ENCODE assay signal across 32 cellular contexts in the genomic region with DNA sequence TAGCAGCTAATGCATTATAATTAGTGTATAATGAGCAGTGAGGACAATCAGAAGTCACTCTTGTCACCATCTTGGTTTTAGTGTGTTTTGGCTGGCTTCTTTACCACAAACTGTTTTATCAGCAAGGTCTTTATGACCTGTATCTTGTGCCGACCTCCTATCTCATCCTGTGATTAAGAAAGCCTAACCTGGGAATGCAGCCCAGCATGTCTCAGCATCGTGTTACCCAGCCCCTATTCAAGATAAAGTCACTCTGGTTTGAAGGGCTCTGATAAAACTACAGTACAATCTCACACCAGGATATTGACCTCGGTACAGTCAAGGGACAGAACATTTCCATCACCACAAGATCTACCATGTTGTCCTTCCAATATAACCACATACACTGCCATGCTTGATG.
"Had no signal": no experiment of that assay in that cellular context is flagged by ENCODE, and none has a peak within 500 bp of the region (broad histone marks: within the 10 kb centered on the region; RNA-seq: fewer than 3 reads in every experiment).

No MANE protein-coding gene starts in this region.

- H3K4me3 ChIP-seq: adrenal gland, ascending aorta, cardiac muscle cell had no signal

- DNase-seq: activated B cell treated with CpG ODN at 0.5 μM for 24 hours; activated CD4-positive, alpha-beta memory T cell treated with anti-CD3 and anti-CD28 coated beads for 36 hours; activated CD4-positive, alpha-beta T cell treated with anti-CD3 and anti-CD28 coated beads for 4 hours; activated CD4-positive, alpha-beta T cell treated with anti-CD3 and anti-CD28 coated beads, Interleukin-2, amount 10 ng/mL, durations not matched to agents 24 days and 14 days; activated CD4-positive, alpha-beta T cell treated with anti-CD3 and anti-CD28 coated beads, Interleukin-2, amount 50 U/mL, for 1 hour; activated CD4-positive, alpha-beta T cell treated with anti-CD3 and anti-CD28 coated beads, Interleukin-2, amount 50 U/mL, for 4 hours; activated CD4-positive, CD25-positive, alpha-beta regulatory T cell treated with anti-CD3 and anti-CD28 coated beads, Interleukin-2, amount 50 U/mL, for 72 hours; activated CD8-positive, alpha-beta memory T cell treated with anti-CD3 and anti-CD28 coated beads, Interleukin-2, amount 50 U/mL, for 4 hours; activated CD8-positive, alpha-beta T cell treated with anti-CD3 and anti-CD28 coated beads for 36 hours; activated effector memory CD4-positive, alpha-beta T cell treated with anti-CD3 and anti-CD28 coated beads, Interleukin-2, amount 50 U/mL, for 16 hours; activated gamma-delta T cell treated with Interleukin-2 at 50 U/mL for 16 hours; activated naive CD4-positive, alpha-beta T cell; activated naive CD4-positive, alpha-beta T cell treated with anti-CD3 and anti-CD28 coated beads for 36 hours; activated naive CD4-positive, alpha-beta T cell treated with anti-CD3 and anti-CD28 coated beads, Interleukin-2, amount 50 U/mL, for 16 hours; activated naive CD8-positive, alpha-beta T cell treated with anti-CD3 and anti-CD28 coated beads for 36 hours; activated T-cell treated with anti-CD3 and anti-CD28 coated beads for 4 hours; activated T-cell treated with anti-CD3 and anti-CD28 coated beads, Interleukin-2, amount 50 U/mL, for 1 hour; activated T-cell treated with anti-CD3 and anti-CD28 coated beads, Interleukin-2, amount 50 U/mL, for 4 hours; activated T-cell treated with anti-CD3 and anti-CD28 coated beads, Interleukin-2, amount 50 U/mL, for 72 hours; adrenal gland; anterior cingulate cortex; caudate nucleus; cerebellar nuclear complex; T-helper 2 cell; T-helper 9 cell had no signal

- H3K27ac ChIP-seq: adrenal gland, ascending aorta, cardiac muscle cell, VCaP had no signal

- H3K4me1 ChIP-seq: adrenal gland, ascending aorta had no signal

- H3K36me3 ChIP-seq: adrenal gland, ascending aorta, cardiac muscle cell had no signal

- FAIRE-seq: bronchial epithelial cell, TTC549 had no signal

- H3K27me3 ChIP-seq: adrenal gland, ascending aorta, cardiac muscle cell had no signal

- ATAC-seq: activated CD8-positive, alpha-beta T cell treated with anti-CD3 and anti-CD28 coated beads for 36 hours; activated naive CD4-positive, alpha-beta T cell treated with anti-CD3 and anti-CD28 coated beads, Interleukin-2, amount 50 U/mL, for 72 hours; activated T-cell treated with anti-CD3 and anti-CD28 coated beads, Interleukin-2, amount 50 U/mL, for 4 hours; activated T-cell treated with anti-CD3 and anti-CD28 coated beads, Interleukin-2, amount 50 U/mL, for 72 hours; activated T-helper 17 cell treated with anti-CD3 and anti-CD28 coated beads, Interleukin-2, amount 50 U/mL, for 72 hours had no signal
